Comparison of ENCODE assay signal across 6 cellular contexts in the genomic region with DNA sequence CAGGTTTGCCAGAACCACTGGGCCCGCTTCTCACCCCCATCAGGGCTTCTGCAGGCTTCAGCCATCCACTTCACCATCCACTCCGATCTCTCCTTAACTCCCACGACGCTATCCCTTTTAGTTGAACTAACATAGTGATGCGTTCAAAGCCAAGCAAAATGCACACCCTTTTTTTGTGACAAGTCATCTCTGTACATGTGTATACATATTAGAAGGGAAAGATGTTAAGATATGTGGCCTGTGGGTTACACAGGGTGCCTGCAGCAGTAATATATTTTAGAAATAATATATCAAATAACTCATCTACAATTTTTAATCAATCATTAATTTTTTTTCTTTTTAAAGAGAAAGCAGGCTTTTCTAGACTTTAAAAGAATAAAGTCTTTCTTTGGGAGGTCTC.
"Had no signal": no experiment of that assay in that cellular context is flagged by ENCODE, and none has a peak within 500 bp of the region (broad histone marks: within the 10 kb centered on the region; RNA-seq: fewer than 3 reads in every experiment).

No MANE protein-coding gene starts in this region.

- H3K4me3 Mint-ChIP-seq: GM23338, H9 had no signal

- ATAC-seq: GM23338 had no signal

- H3K9me3 Mint-ChIP-seq: GM23338 had no signal

- H2AFZ ChIP-seq: GM23338 had no signal

- H3K27me3 Mint-ChIP-seq: IgD-negative memory B cell had no signal

- H3K27ac ChIP-seq: KMS-11 had no signal

- DNase-seq: H9, HCEC 1CT, KBM-7 had no signal

- H3K4me2 ChIP-seq: GM23338, KMS-11 had no signal

- H3K4me3 ChIP-seq: GM23338 had no signal

- H3K27ac Mint-ChIP-seq: GM23338, H9, IgD-negative memory B cell had no signal

- H3K9ac ChIP-seq: KMS-11 had no signal
